In the genomic region with DNA sequence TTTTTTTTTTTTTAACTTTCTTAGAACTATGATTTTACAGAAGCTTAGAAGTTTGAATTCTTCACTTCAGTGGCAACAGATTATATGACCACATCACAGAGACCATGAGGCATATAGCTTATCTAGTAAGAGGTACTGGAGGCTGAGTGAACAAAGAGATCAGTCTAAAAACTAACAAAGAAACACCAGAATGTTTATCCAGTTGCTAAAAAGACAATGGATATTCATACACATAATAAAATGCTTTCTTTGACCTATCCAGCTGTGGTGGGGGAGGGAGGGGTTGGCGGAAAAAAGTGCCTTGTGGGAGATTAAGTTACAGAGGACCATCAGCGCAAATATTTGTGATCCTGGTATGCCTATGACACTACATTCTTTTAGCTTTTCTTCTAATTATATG, we compare ENCODE assay signal across 16 cellular contexts. TPM values are rescaled to one million over a fixed set of nuclear protein-coding genes. Genes with fewer than 3 reads are reported as not detected.
A peak's percentile ranks its signal among the peaks of the same experiment; 100 is the strongest.
DNase-seq lines count a peak whose midpoint lies in the region; TF ChIP-seq lines count a peak whose summit lies in the region.
"Had no signal": no experiment of that assay in that cellular context is flagged by ENCODE, and none has a peak within 500 bp of the region (broad histone marks: within the 10 kb centered on the region; RNA-seq: fewer than 3 reads in every experiment).

No MANE protein-coding gene starts in this region.

- no peaks in the 10 kb centered on the region for H3K9me3 ChIP-seq in A673 (ENCODE audit: low read depth, low read length, poor library complexity, severe bottlenecking)
- H3K9me3 ChIP-seq: BLaER1 treated with 17β-estradiol and CSF1 and Interleukin-3, amounts not matched to agents 10 nM and 100 nM; HAP-1 had no signal

- no TSS peak for BruUV-seq in A673 (replicated peaks; lab: Mats Ljungman, UMichigan)

- POLR2A ChIA-PET in A673 (lab: Charles Lee; ENCODE audit: low non-redundant PET), result no interaction called here

- no peak for TF ChIP-seq CTCF in dorsolateral prefrontal cortex (IDR thresholded peaks at IDR 0.05 in 54 of 56, conservative IDR thresholded peaks at IDR 0.05 in 2 of 56; ENCODE audit: low read depth in 1 of 56, partially characterized antibody in 56 of 56)
- no peak for TF ChIP-seq CTCF in A673 (conservative IDR thresholded peaks at IDR 0.05; ENCODE audit: low read depth, low read length)

- intact Hi-C loops in dorsolateral prefrontal cortex (cut with DNase I) (no loop called here), A673 (cut with micrococcal nuclease; ENCODE audit: unreplicated experiment) (no loop called here)

- H3K4me3 ChIP-seq in dorsolateral prefrontal cortex (no peak overlapping the region), A673 (ENCODE audit: low read depth, low read length, poor library complexity, severe bottlenecking) (no peak overlapping the region)
- H3K4me3 ChIP-seq: BLaER1 treated with 17β-estradiol and CSF1 and Interleukin-3, amounts not matched to agents 10 nM and 100 nM; HAP-1; K562 had no signal

- H3K27me3 ChIP-seq in dorsolateral prefrontal cortex (peaks cover 0 to 2% (median 0%) of the 10 kb centered on the region in 45 donors), A673 (replicated peaks; ENCODE audit: insufficient read depth, low read depth, low read length, poor library complexity) (no peaks in the 10 kb centered on the region)
- H3K27me3 ChIP-seq: BLaER1 treated with 17β-estradiol and CSF1 and Interleukin-3, amounts not matched to agents 10 nM and 100 nM had no signal

- CTCF ChIA-PET in A673 (lab: Charles Lee), result interaction anchor here (0.6 kb wide), 1 partner anchor 15 kb away, joined by 4 read pairs; no protein-coding TSS in a partner anchor

- H3K27ac ChIP-seq in dorsolateral prefrontal cortex, result peak overlapping the region in 36 of 59 donors; percentile 3 to 86 (median 62)
- H3K27ac ChIP-seq in A673 (ENCODE audit: low read depth, low read length, poor library complexity, severe bottlenecking), result no peak overlapping the region
- H3K27ac ChIP-seq: 22Rv1; BLaER1 treated with 17β-estradiol and CSF1 and Interleukin-3, amounts not matched to agents 10 nM and 100 nM; HL-60 had no signal

- H3K4me1 ChIP-seq in A673 (ENCODE audit: insufficient read depth, low read length, poor library complexity, severe bottlenecking), result no peaks in the 10 kb centered on the region
- H3K4me1 ChIP-seq: BLaER1 treated with 17β-estradiol and CSF1 and Interleukin-3, amounts not matched to agents 10 nM and 100 nM; HAP-1 had no signal

- H3K36me3 ChIP-seq in A673 (ENCODE audit: insufficient read depth, low read length, poor library complexity, severe bottlenecking), result no peaks in the 10 kb centered on the region
- H3K36me3 ChIP-seq: BLaER1 treated with 17β-estradiol and CSF1 and Interleukin-3, amounts not matched to agents 10 nM and 100 nM; HAP-1 had no signal

- DNase-seq in DMS53 (lab: John Stamatoyannopoulos, UW) (peak; percentile 0), DMS53 treated with DMSO at 0.1 percent for 48 hours (lab: John Stamatoyannopoulos, UW; ENCODE audit: unreplicated experiment) (no peak), dorsolateral prefrontal cortex (peak in 2 of 10 donors; percentile 18 to 36), putamen (ENCODE audit: low spot score) (peak; percentile 21), A673 (ENCODE audit: low spot score) (no peak)
- no peak for DNase-seq in NK-92 treated with Interleukin-12 subunit alpha and Interleukin-12 subunit beta, amount 100 ng/mL, for 24 hours (lab: John Stamatoyannopoulos, UW)
- no peak for DNase-seq in effector CD4-positive, alpha-beta T cell
- DNase-seq: AML-193; CD4-positive, CD25-positive, alpha-beta regulatory T cell; DMS79; EL had no signal

RNA-seq across cellular contexts. Expression of a gene that starts 34.7 kb away (rescaled TPM):
- 1 to 10 TPM in 7 of 120 experiments, under 1 TPM in 77, not detected in 36; 0.10 to 2.5 (median 0.32) TPM for total RNA-seq in dorsolateral prefrontal cortex
- total RNA-seq in A673 (2021), result 1.1 and 1.3 TPM in 2 replicates
- total RNA-seq: CD4-positive, CD25-positive, alpha-beta regulatory T cell had no signal

Comparison
In these comparisons a context has a peak if more than half of its experiments do, and no peak if none do; other contexts are left out.
1. DNase-seq: peak in DMS53 (single experiment) and putamen (single experiment); none in DMS53 treated with DMSO at 0.1 percent for 48 hours (single experiment), NK-92 treated with Interleukin-12 subunit alpha and Interleukin-12 subunit beta, amount 100 ng/mL, for 24 hours (single experiment), A673 (single experiment) and effector CD4-positive, alpha-beta T cell (single experiment).